ENCODE assay signal across 8 cellular contexts in the genomic region with DNA sequence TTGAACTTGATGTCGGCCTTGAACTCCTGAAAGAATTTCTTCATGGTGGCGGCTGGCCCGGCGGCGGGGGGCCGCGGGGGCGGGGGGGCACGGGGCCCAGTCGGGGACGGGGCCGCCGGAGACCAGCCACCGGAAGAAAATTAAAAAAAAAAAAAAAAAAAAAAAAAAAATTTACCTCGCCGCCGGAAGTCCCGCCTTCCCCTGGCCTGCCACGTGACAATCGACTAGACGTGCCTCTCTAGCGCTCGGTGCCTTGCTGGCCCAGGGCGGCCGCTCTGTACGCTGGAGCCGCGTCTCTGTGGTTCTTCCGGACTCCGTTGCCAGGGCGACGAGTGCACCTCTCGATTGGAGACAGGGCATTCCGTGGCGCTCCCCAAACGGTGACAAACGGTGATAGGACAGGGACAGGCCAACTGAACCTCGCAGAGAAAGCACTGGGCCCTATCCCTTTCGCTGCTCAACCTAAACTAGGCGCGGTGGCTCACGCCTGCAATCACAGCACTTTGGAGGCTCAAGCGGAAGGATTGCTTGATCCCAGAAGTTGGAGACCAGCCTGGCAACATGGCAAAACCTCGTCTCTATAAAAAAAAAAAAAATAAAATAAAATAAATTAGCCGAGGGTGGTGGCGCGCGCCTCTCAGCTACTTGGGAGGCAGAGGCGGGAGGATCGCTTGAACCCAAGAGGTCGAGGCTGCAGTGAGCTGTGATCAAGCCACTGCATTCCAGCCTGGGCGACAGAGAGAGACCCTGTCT. TPM values are rescaled to one million over a fixed set of nuclear protein-coding genes. Genes with fewer than 3 reads are reported as not detected.
A peak's percentile ranks its signal among the peaks of the same experiment; 100 is the strongest.
DNase-seq lines count a peak whose midpoint lies in the region; ATAC-seq and FAIRE-seq lines count a peak whose summit lies in the region.

A gene with protein sequence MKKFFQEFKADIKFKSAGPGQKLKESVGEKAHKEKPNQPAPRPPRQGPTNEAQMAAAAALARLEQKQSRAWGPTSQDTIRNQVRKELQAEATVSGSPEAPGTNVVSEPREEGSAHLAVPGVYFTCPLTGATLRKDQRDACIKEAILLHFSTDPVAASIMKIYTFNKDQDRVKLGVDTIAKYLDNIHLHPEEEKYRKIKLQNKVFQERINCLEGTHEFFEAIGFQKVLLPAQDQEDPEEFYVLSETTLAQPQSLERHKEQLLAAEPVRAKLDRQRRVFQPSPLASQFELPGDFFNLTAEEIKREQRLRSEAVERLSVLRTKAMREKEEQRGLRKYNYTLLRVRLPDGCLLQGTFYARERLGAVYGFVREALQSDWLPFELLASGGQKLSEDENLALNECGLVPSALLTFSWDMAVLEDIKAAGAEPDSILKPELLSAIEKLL (minus strand): TSS at position 141 of the 753 bp plus-strand sequence. CDS start 97 bp downstream, at position 44.

- H2AK5ac ChIP-seq in mesenchymal stem cell (ENCODE audit: low read length, severe bottlenecking) = peak within 1 kb of the TSS; percentile 36

- H4K91ac ChIP-seq in mesenchymal stem cell (ENCODE audit: low read length) = peak within 1 kb of the TSS; percentile 98

- H3K27me3 Mint-ChIP-seq in CD8-positive, alpha-beta memory T cell = peaks cover 0 to 1% of the 10 kb centered on the region in 2 donors

- peak within 1 kb of the TSS; percentile 95 to 96 for H3K4ac ChIP-seq in mesenchymal stem cell (ENCODE audit: low read depth in 1 of 2, low read length in 2 of 2)

- POLR2A ChIA-PET in CD8-positive, alpha-beta memory T cell (lab: Charles Lee) = interaction anchor here (2.6 kb wide), 1 partner anchor 13 kb away, joined by 13 read pairs; no protein-coding TSS in a partner anchor

- H3K27ac ChIP-seq in CD8-positive, alpha-beta memory T cell (ENCODE audit: low read depth, low read length) = peak within 1 kb of the TSS; percentile 73
- H3K27ac ChIP-seq in mesenchymal stem cell (ENCODE audit: low read length, poor library complexity, severe bottlenecking) = peak within 1 kb of the TSS; percentile 99

- no peaks in the 10 kb centered on the region for H3K27me3 ChIP-seq in CD8-positive, alpha-beta memory T cell (ENCODE audit: insufficient read depth, low read length, poor library complexity, severe bottlenecking)
- H3K27me3 ChIP-seq in endocrine pancreas (ENCODE audit: control insufficient read depth, insufficient read depth, low read length) (no peaks in the 10 kb centered on the region), mesenchymal stem cell (ENCODE audit: control insufficient read depth in 1 of 2, insufficient read depth in 1 of 2, low read length in 2 of 2) (no peaks in the 10 kb centered on the region)

- H2BK12ac ChIP-seq in mesenchymal stem cell (ENCODE audit: low read length in 2 of 2) = peak within 1 kb of the TSS; percentile 46 to 77

- peak within 1 kb of the TSS; percentile 91 for H2BK15ac ChIP-seq in mesenchymal stem cell (ENCODE audit: low read depth, poor library complexity, severe bottlenecking)

- H4K8ac ChIP-seq in mesenchymal stem cell (ENCODE audit: low read length) = peak within 1 kb of the TSS; percentile 93

- peak within 1 kb of the TSS; percentile 16 for H2AFZ ChIP-seq in mesenchymal stem cell (ENCODE audit: low read depth, low read length)

- no peaks in the 10 kb centered on the region for H3K36me3 ChIP-seq in CD8-positive, alpha-beta memory T cell (ENCODE audit: insufficient read depth, low read length)
- peaks cover 4% of the 10 kb centered on the region for H3K36me3 ChIP-seq in endocrine pancreas (ENCODE audit: control insufficient read depth, insufficient read depth, low read length)
- peaks cover 13 to 21% of the 10 kb centered on the region in 2 experiments for H3K36me3 ChIP-seq in mesenchymal stem cell (ENCODE audit: control insufficient read depth in 1 of 2, insufficient read depth in 2 of 2, low read depth in 1 of 2, low read length in 2 of 2)

- peaks cover 0 to 20% (median 0%) of the 10 kb centered on the region in 3 donors for H3K36me3 Mint-ChIP-seq in CD8-positive, alpha-beta memory T cell

- H3K4me1 ChIP-seq in CD8-positive, alpha-beta memory T cell (ENCODE audit: insufficient read depth, low read length) = peaks cover 17% of the 10 kb centered on the region
- H3K4me1 ChIP-seq in endocrine pancreas (ENCODE audit: control insufficient read depth, insufficient read depth, low read length) (no peaks in the 10 kb centered on the region), mesenchymal stem cell (ENCODE audit: control insufficient read depth, insufficient read depth, low read depth, low read length) (peaks cover 38% of the 10 kb centered on the region)

- H3K18ac ChIP-seq in mesenchymal stem cell (ENCODE audit: low read depth in 1 of 2, low read length in 2 of 2) = peak within 1 kb of the TSS; percentile 84 to 95

- H3K4me3 ChIP-seq in CD8-positive, alpha-beta memory T cell (ENCODE audit: low read length) = peak within 1 kb of the TSS; percentile 66
- H3K4me3 ChIP-seq in endocrine pancreas (ENCODE audit: control insufficient read depth, insufficient read depth, low read length) = peak within 1 kb of the TSS; percentile 73
- H3K4me3 ChIP-seq in mesenchymal stem cell (ENCODE audit: insufficient read depth in 1 of 2, low read depth in 1 of 2, low read length in 2 of 2) = peak within 1 kb of the TSS; percentile 79 to 99

- H3K14ac ChIP-seq in mesenchymal stem cell (ENCODE audit: low read length in 2 of 2) = peak within 1 kb of the TSS in 1 of 2 experiments; percentile 90

- no peaks in the 10 kb centered on the region for H3K9me3 ChIP-seq in CD8-positive, alpha-beta memory T cell (ENCODE audit: low read length)
- H3K9me3 ChIP-seq in endocrine pancreas (ENCODE audit: control insufficient read depth, low read length) (no peaks in the 10 kb centered on the region), mesenchymal stem cell (ENCODE audit: control insufficient read depth, low read length) (no peaks in the 10 kb centered on the region)

- peak within 1 kb of the TSS; percentile 81 to 97 (median 96) for H3K27ac Mint-ChIP-seq in CD8-positive, alpha-beta memory T cell

- peak within 1 kb of the TSS; percentile 94 for H3K4me2 ChIP-seq in mesenchymal stem cell (ENCODE audit: low read length, poor library complexity, severe bottlenecking)

- ATAC-seq in GM21367 (IDR thresholded peaks at IDR 0.05; ENCODE audit: unreplicated experiment) = peak; percentile 83

- WGBS in mesenchymal stem cell = 17% methylated on average over 38 of the region's 52 CpGs

- peak; percentile 31 for FAIRE-seq in HTR-8/SVneo (lab: Jason Lieb, UNC)

- peak within 1 kb of the TSS in 1 of 2 experiments; percentile 73 for H3K23ac ChIP-seq in mesenchymal stem cell (ENCODE audit: low read length in 2 of 2)

- DNase-seq in CD8-positive, alpha-beta memory T cell = peak; percentile 96 to 99 (median 97)
- peak; percentile 83 for DNase-seq in HTR-8/SVneo (ENCODE audit: insufficient read length, low spot score)
- DNase-seq in NOMO-1 treated with dmso at 0.1 percent for 144 hours (lab: John Stamatoyannopoulos, UW; ENCODE audit: unreplicated experiment) = peak; percentile 97
- peak; percentile 91 for DNase-seq in activated CD8-positive, alpha-beta memory T cell treated with anti-CD3 and anti-CD28 coated beads for 48 hours (ENCODE audit: low read depth in 2 of 3, low spot score in 2 of 3)
- DNase-seq in mesenchymal stem cell = peak; percentile 99
- peak; percentile 94 for DNase-seq in stimulated activated CD8-positive, alpha-beta memory T cell treated with anti-CD3 and anti-CD28 coated beads, Interleukin-12 subunit alpha, Interleukin-12 subunit beta, amount 100 ng/mL, for 4 hours (ENCODE audit: low read depth)

- peak within 1 kb of the TSS; percentile 99 for H2BK5ac ChIP-seq in mesenchymal stem cell (ENCODE audit: low read depth, low read length, poor library complexity, severe bottlenecking)

- CTCF ChIA-PET in CD8-positive, alpha-beta memory T cell (lab: Charles Lee) = interaction anchor here (1.4 kb wide), 1 partner anchor 88 kb away, joined by 4 read pairs; no protein-coding TSS in a partner anchor

- H3K4me1 Mint-ChIP-seq in CD8-positive, alpha-beta memory T cell = peaks cover 18 to 30% (median 19%) of the 10 kb centered on the region in 3 donors

- peak within 1 kb of the TSS; percentile 100 for H3K9ac ChIP-seq in endocrine pancreas (ENCODE audit: control insufficient read depth, insufficient read depth, low read length)
- peak within 1 kb of the TSS; percentile 100 for H3K9ac ChIP-seq in mesenchymal stem cell (ENCODE audit: low read length)

- H3K4me3 Mint-ChIP-seq in CD8-positive, alpha-beta memory T cell = peak within 1 kb of the TSS; percentile 85 to 94 (median 92)

- H2BK120ac ChIP-seq in mesenchymal stem cell (ENCODE audit: low read depth, low read length) = peak within 1 kb of the TSS; percentile 90

- no peaks in the 10 kb centered on the region for H3K9me3 Mint-ChIP-seq in CD8-positive, alpha-beta memory T cell

- peaks cover 21% of the 10 kb centered on the region for H3K79me1 ChIP-seq in mesenchymal stem cell (replicated peaks; ENCODE audit: low read length, poor library complexity, severe bottlenecking)

RNA-seq across cellular contexts. Expression of the gene that starts here (rescaled TPM):
- 10 to 100 TPM; 56.6 to 60.0 TPM for total RNA-seq in CD8-positive, alpha-beta memory T cell
- polyA plus RNA-seq in CD8-positive, alpha-beta memory T cell = 5.2 TPM
- 89.7 TPM for polyA plus RNA-seq in mesenchymal stem cell (2013, experiment 1 of 2)
- polyA plus RNA-seq in mesenchymal stem cell (2013, experiment 2 of 2) = 95.2 TPM

Comparison
In these comparisons a context has a peak if more than half of its experiments do, and no peak if none do; other contexts are left out.
1. Peak in every context shown above with its lines: DNase-seq, ATAC-seq, H3K4me3 ChIP-seq and H3K27ac ChIP-seq.